ENCODE assay signal across 17 cellular contexts in the genomic region with DNA sequence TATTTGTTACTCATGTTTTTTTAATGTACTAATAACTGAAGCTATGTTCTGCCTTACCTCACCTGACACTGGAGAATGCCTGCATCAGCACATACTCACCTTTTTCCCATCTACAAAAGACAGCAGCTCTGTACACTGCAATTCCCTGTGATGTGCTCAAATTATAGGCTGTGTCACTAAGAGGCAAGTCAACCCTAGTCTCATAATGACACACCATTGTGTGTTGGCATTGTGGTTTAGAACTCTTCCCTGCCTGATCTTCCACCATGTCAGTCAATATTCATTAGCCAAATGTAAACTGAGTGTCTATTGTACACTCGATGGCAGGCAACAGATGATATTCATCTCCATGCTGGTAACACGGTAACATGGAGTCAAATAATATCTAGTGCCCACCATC.
"Had no signal": no experiment of that assay in that cellular context is flagged by ENCODE, and none has a peak within 500 bp of the region (broad histone marks: within the 10 kb centered on the region; RNA-seq: fewer than 3 reads in every experiment).

No MANE protein-coding gene starts in this region.

- H3K27ac ChIP-seq: ascending aorta, KMS-11, PC-9 had no signal

- H3K9me3 ChIP-seq: ascending aorta had no signal

- H3K9ac ChIP-seq: KMS-11 had no signal

- H3K4me3 ChIP-seq: ascending aorta, PC-9 had no signal

- H3K36me3 ChIP-seq: ascending aorta had no signal

- H3K27me3 ChIP-seq: ascending aorta had no signal

- H3K4me2 ChIP-seq: KMS-11, PC-9 had no signal

- DNase-seq: activated CD4-positive, alpha-beta T cell treated with anti-CD3 and anti-CD28 coated beads for 4 hours; activated CD8-positive, alpha-beta memory T cell treated with anti-CD3 and anti-CD28 coated beads, Interleukin-2, amount 50 U/mL, for 4 hours; activated CD8-positive, alpha-beta T cell treated with anti-CD3 and anti-CD28 coated beads for 36 hours; activated effector memory CD4-positive, alpha-beta T cell treated with anti-CD3 and anti-CD28 coated beads, Interleukin-2, amount 50 U/mL, for 16 hours; activated naive CD4-positive, alpha-beta T cell treated with Interleukin-2 at 50 U/mL for 16 hours; activated naive CD8-positive, alpha-beta T cell treated with anti-CD3 and anti-CD28 coated beads, Interleukin-2, amount 50 U/mL, for 24 hours; amniotic stem cell; NCI-H1092; NCI-H1436; NCI-H187 treated with DMSO at 0.1 percent for 48 hours; NCI-H2107; NCI-H446 treated with DMSO at 0.1 percent for 48 hours; NCI-H524 treated with DMSO at 0.1 percent for 48 hours; PC-9; SHP77 treated with DMSO at 0.1 percent for 48 hours had no signal

- H2AFZ ChIP-seq: PC-9 had no signal

- H3K4me1 ChIP-seq: ascending aorta had no signal
